8 cellular contexts compared by ENCODE assay signal in genomic region chr5:72320022-72320898, GRCh38. TPM values are rescaled to one million over a fixed set of nuclear protein-coding genes. Genes with fewer than 3 reads are reported as not detected.
DNase-seq lines count a peak whose midpoint lies in the region; ATAC-seq and TF ChIP-seq lines count a peak whose summit lies in the region.

MRPS27 (minus strand) TSS chr5:72320240; CDS start chr5:72320221, 19 bp downstream.
PTCD2 (plus strand) TSS chr5:72320373; CDS start chr5:72320383, 10 bp downstream.

- peaks cover 13% of the 10 kb centered on the region for H3K4me1 ChIP-seq in muscle layer of colon (ENCODE audit: insufficient read depth, low read length)

- H3K9me3 Mint-ChIP-seq in activated T-cell treated with anti-CD3 and anti-CD28 coated beads, Interleukin-2, amount 50 U/mL, for 4 hours, result no peaks in the 10 kb centered on the region

- peak; percentile 99 for ATAC-seq in GM21723 (IDR thresholded peaks at IDR 0.05; ENCODE audit: unreplicated experiment)
- ATAC-seq in activated T-cell treated with anti-CD3 and anti-CD28 coated beads, Interleukin-2, amount 50 U/mL, for 4 hours, result peak; percentile 99 to 100
- peak; percentile 100 for ATAC-seq in esophagus mucosa

- H3K9me3 ChIP-seq in muscle layer of colon (ENCODE audit: low read length), result no peaks in the 10 kb centered on the region

- peak within 1 kb of the TSS; percentile 81 for H3K27ac ChIP-seq in muscle layer of colon (ENCODE audit: low read depth, low read length)

- peaks cover 35% of the 10 kb centered on the region for H3K4me1 Mint-ChIP-seq in activated T-cell treated with anti-CD3 and anti-CD28 coated beads, Interleukin-2, amount 50 U/mL, for 4 hours (ENCODE audit: low read depth)

- DNase-seq in DMS79 treated with DMSO at 0.1 percent for 48 hours (lab: John Stamatoyannopoulos, UW) (peak; percentile 84), KG1 (lab: John Stamatoyannopoulos, UW) (peak; percentile 95)
- peak; percentile 91 for DNase-seq in activated T-cell treated with anti-CD3 and anti-CD28 coated beads, Interleukin-2, amount 50 U/mL, for 4 hours
- peak; percentile 85 for DNase-seq in stimulated activated CD8-positive, alpha-beta memory T cell treated with anti-CD3 and anti-CD28 coated beads, Interleukin-7, amount 100 ng/mL, for 24 hours (ENCODE audit: low read depth)

- H3K4me3 Mint-ChIP-seq in activated T-cell treated with anti-CD3 and anti-CD28 coated beads, Interleukin-2, amount 50 U/mL, for 4 hours, result peak within 1 kb of the TSS; percentile 98

- peak within 1 kb of the TSS; percentile 96 for H3K9ac ChIP-seq in muscle layer of colon (ENCODE audit: low read length)

- H3K36me3 ChIP-seq in muscle layer of colon (ENCODE audit: insufficient read depth, low read length), result no peaks in the 10 kb centered on the region

- no peaks in the 10 kb centered on the region for H3K27me3 ChIP-seq in muscle layer of colon (ENCODE audit: control insufficient read depth in 1 of 2, insufficient read depth in 2 of 2, low read length in 2 of 2)

- H3K4me3 ChIP-seq in muscle layer of colon (ENCODE audit: low read depth in 1 of 2, low read length in 2 of 2), result peak within 1 kb of the TSS; percentile 63 to 100

- peaks cover 29% of the 10 kb centered on the region for H3K36me3 Mint-ChIP-seq in activated T-cell treated with anti-CD3 and anti-CD28 coated beads, Interleukin-2, amount 50 U/mL, for 4 hours (ENCODE audit: insufficient read depth)

- no peaks in the 10 kb centered on the region for H3K27me3 Mint-ChIP-seq in activated T-cell treated with anti-CD3 and anti-CD28 coated beads, Interleukin-2, amount 50 U/mL, for 4 hours (ENCODE audit: low read depth)

TF ChIP-seq in PFSK-1, 5 proteins besides CTCF, POLR2A, EP300 and RAD21:
- TF ChIP-seq FOXP2 (optimal IDR thresholded peaks at IDR 0.05; ENCODE audit: borderline replicate concordance, extremely low read depth, extremely low read length, insufficient read depth), result peak; percentile 44
- TF ChIP-seq POLR2AphosphoS5 (IDR thresholded peaks at IDR 0.05; ENCODE audit: low read depth, low read length), result peak; percentile 93
- no peak; the same call in none of the 2 replicates for TF ChIP-seq TAF1 (IDR thresholded peaks at IDR 0.05; ENCODE audit: borderline replicate concordance, insufficient read depth, low read length)
- TF ChIP-seq REST (IDR thresholded peaks at IDR 0.05; ENCODE audit: insufficient read depth in 1 of 2, low read depth in 2 of 2, low read length in 2 of 2), result peak in 1 of 2 experiments; percentile 59; a peak in 1 of 4 replicates
- TF ChIP-seq SIN3A (IDR thresholded peaks at IDR 0.05; ENCODE audit: borderline replicate concordance, insufficient read depth, low read length), result peak; percentile 23; the same call in 1 of the 2 replicates

RNA-seq across cellular contexts. Expression of gene MRPS27, which starts in this region (rescaled TPM):
- polyA plus RNA-seq in PFSK-1 (2012; ENCODE audit: insufficient read length, low read depth), result 32.7 TPM
- 100 to 1,000 TPM in 1 of 3 donors, 10 to 100 TPM in 2; 83.4 to 107 (median 88.1) TPM for total RNA-seq in activated T-cell treated with anti-CD3 and anti-CD28 coated beads, Interleukin-2, amount 50 U/mL, for 4 hours
- total RNA-seq in esophagus mucosa, result 63.2 TPM

RNA-seq across cellular contexts. Expression of gene PTCD2, which starts in this region (rescaled TPM):
- 8.3 TPM for polyA plus RNA-seq in PFSK-1 (2012; ENCODE audit: insufficient read length, low read depth)
- 10 to 100 TPM; 11.6 to 14.1 (median 13.3) TPM for total RNA-seq in activated T-cell treated with anti-CD3 and anti-CD28 coated beads, Interleukin-2, amount 50 U/mL, for 4 hours
- total RNA-seq in esophagus mucosa, result 7.7 TPM

Comparison
In these comparisons a context has a peak if more than half of its experiments do, and no peak if none do; other contexts are left out.
1. Peak in every context shown above with its lines: DNase-seq, ATAC-seq, H3K4me3 ChIP-seq and H3K27ac ChIP-seq.